Comparison of ENCODE assay signal across 8 cellular contexts in the genomic region with DNA sequence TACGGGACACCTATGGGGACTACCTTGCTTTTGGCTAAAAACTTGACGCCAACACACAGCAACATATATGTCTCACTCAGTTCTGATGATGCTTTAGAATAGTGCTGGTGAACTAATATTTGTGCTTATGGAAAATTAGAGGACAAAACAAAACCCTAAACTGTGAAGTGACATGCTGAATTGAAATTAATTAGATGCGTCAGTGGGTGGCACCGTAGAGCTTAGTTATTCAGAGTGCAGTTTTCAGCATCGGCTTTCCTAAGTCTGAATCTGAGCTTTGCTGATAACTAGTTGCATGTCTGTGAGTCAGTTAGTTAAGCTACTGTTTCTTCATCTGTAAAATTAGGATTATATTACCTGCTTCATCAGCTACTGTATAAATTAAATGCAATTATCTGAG.
DNase-seq lines count a peak whose midpoint lies in the region; ATAC-seq and TF ChIP-seq lines count a peak whose summit lies in the region.

No MANE protein-coding gene starts in this region.

- peak; percentile 59 for ATAC-seq in GM18909 (IDR thresholded peaks at IDR 0.05; ENCODE audit: poor library complexity, unreplicated experiment)
- ATAC-seq in HG03342 (IDR thresholded peaks at IDR 0.05; ENCODE audit: unreplicated experiment), result no peak
- no peak for ATAC-seq in HG03469 (IDR thresholded peaks at IDR 0.05; ENCODE audit: unreplicated experiment)

- CTCF ChIA-PET in AG04449 (lab: Yijun Ruan, JAX), result interaction anchor here (0.7 to 5.8 kb wide), 14 partner anchors 9 to 1135 kb away, joined by 3 to 88 read pairs (median 4); no protein-coding TSS in a partner anchor

- H3K4me3 ChIP-seq in AG04449 (ENCODE audit: low read depth, low read length) (no peak overlapping the region), fibroblast of villous mesenchyme (ENCODE audit: low read depth, low read length) (no peak overlapping the region)

- POLR2A ChIA-PET in AG04449 (lab: Yijun Ruan, JAX), result interaction anchor here (0.6 kb wide), 1 partner anchor 795 kb away, joined by 3 read pairs; no protein-coding TSS in a partner anchor

- no peak for DNase-seq in AG04449 (ENCODE audit: low read depth, low spot score)
- peak; percentile 7 for DNase-seq in NCI-H1694 (lab: John Stamatoyannopoulos, UW)
- peak; percentile 28 for DNase-seq in fibroblast of villous mesenchyme (ENCODE audit: low read depth)
- no peak for DNase-seq in activated CD4-positive, alpha-beta T cell treated with anti-CD3 and anti-CD28 coated beads for 4 hours
- DNase-seq in GDM1 (lab: John Stamatoyannopoulos, UW), result no peak

- TF ChIP-seq CTCF in AG04449 (IDR thresholded peaks at IDR 0.05; ENCODE audit: insufficient read depth, low read length, missing control alignments) (peak; percentile 43), fibroblast of villous mesenchyme (IDR thresholded peaks at IDR 0.05; ENCODE audit: insufficient read depth, low read depth, low read length) (peak; percentile 29)

Comparison
In these comparisons a context has a peak if more than half of its experiments do, and no peak if none do; other contexts are left out.
1. DNase-seq: peak in NCI-H1694 (single experiment) and fibroblast of villous mesenchyme (single experiment); none in AG04449 (single experiment), activated CD4-positive, alpha-beta T cell treated with anti-CD3 and anti-CD28 coated beads for 4 hours (0 of 2) and GDM1 (single experiment).